Comparison of ENCODE assay signal across 21 cellular contexts in genomic region chr20:17811605-17811965, GRCh38.
DNase-seq lines count a peak whose midpoint lies in the region; ATAC-seq and TF ChIP-seq lines count a peak whose summit lies in the region.
"Had no signal": no experiment of that assay in that cellular context is flagged by ENCODE, and none has a peak within 500 bp of the region (broad histone marks: within the 10 kb centered on the region; RNA-seq: fewer than 3 reads in every experiment).

No MANE protein-coding gene starts in this region.

- H2AK5ac ChIP-seq in IMR-90 (ENCODE audit: low read depth, low read length), result peak overlapping the region; percentile 81; the same call in 1 of the 2 replicates

- H2BK5ac ChIP-seq in IMR-90 (ENCODE audit: low read depth, low read length, poor library complexity, severe bottlenecking), result no peak overlapping the region

- no peaks in the 10 kb centered on the region for H3K36me3 Mint-ChIP-seq in natural killer cell
- no peaks in the 10 kb centered on the region for H3K36me3 Mint-ChIP-seq in activated CD4-positive, alpha-beta T cell treated with anti-CD3 and anti-CD28 coated beads, Interleukin-2, amount 10 ng/mL, durations not matched to agents 24 days and 14 days (ENCODE audit: low read depth)
- H3K36me3 Mint-ChIP-seq: CD14-positive monocyte; CD8-positive, alpha-beta memory T cell had no signal

- H4K20me1 ChIP-seq in DOHH2 (ENCODE audit: control insufficient read depth, insufficient read depth, low read depth, low read length) (no peaks in the 10 kb centered on the region), IMR-90 (ENCODE audit: insufficient read depth, low read length) (no peaks in the 10 kb centered on the region)
- H4K20me1 ChIP-seq: BLaER1 treated with 17β-estradiol and CSF1 and Interleukin-3, amounts not matched to agents 10 nM and 100 nM had no signal

- H4K91ac ChIP-seq in IMR-90 (ENCODE audit: insufficient read depth, low read depth, low read length), result no peak overlapping the region; the same call in 1 of the 2 replicates

- H3K27ac Mint-ChIP-seq in natural killer cell, result no peak overlapping the region
- H3K27ac Mint-ChIP-seq in activated CD4-positive, alpha-beta T cell treated with anti-CD3 and anti-CD28 coated beads, Interleukin-2, amount 10 ng/mL, durations not matched to agents 24 days and 14 days, result no peak overlapping the region
- H3K27ac Mint-ChIP-seq: CD14-positive monocyte; CD4-positive, alpha-beta T cell; HFFc6 had no signal

- CTCF ChIA-PET in IMR-90 (lab: Yijun Ruan, JAX), result no interaction called here

- no peaks in the 10 kb centered on the region for H3K4me1 Mint-ChIP-seq in natural killer cell
- no peaks in the 10 kb centered on the region for H3K4me1 Mint-ChIP-seq in activated CD4-positive, alpha-beta T cell treated with anti-CD3 and anti-CD28 coated beads, Interleukin-2, amount 10 ng/mL, durations not matched to agents 24 days and 14 days
- H3K4me1 Mint-ChIP-seq: CD14-positive monocyte; CD8-positive, alpha-beta memory T cell had no signal

- no peak for TF ChIP-seq RAD21 in IMR-90 (IDR thresholded peaks at IDR 0.05; ENCODE audit: low read length)

- no peaks in the 10 kb centered on the region for H3K79me1 ChIP-seq in IMR-90 (ENCODE audit: low read depth in 1 of 2, low read length in 2 of 2)

- H3K27me3 Mint-ChIP-seq in natural killer cell (ENCODE audit: low read depth in 2 of 2), result peaks cover 0 to under 1% of the 10 kb centered on the region in 2 donors
- H3K27me3 Mint-ChIP-seq in activated CD4-positive, alpha-beta T cell treated with anti-CD3 and anti-CD28 coated beads, Interleukin-2, amount 10 ng/mL, durations not matched to agents 24 days and 14 days, result peaks cover 2% of the 10 kb centered on the region
- H3K27me3 Mint-ChIP-seq: CD4-positive, alpha-beta T cell; CD8-positive, alpha-beta memory T cell had no signal

- H3K9ac ChIP-seq in IMR-90 (ENCODE audit: low read depth, low read length), result no peak overlapping the region
- H3K9ac ChIP-seq: BLaER1 treated with 17β-estradiol and CSF1 and Interleukin-3, amounts not matched to agents 10 nM and 100 nM had no signal

- ATAC-seq in IMR-90 (ENCODE audit: low read depth), result no peak
- ATAC-seq in natural killer cell, result no peak
- ATAC-seq: A549 had no signal

- H3K9me3 ChIP-seq in DOHH2 (ENCODE audit: control insufficient read depth, insufficient read depth, low read length), result no peaks in the 10 kb centered on the region
- H3K9me3 ChIP-seq in IMR-90 (ENCODE audit: control insufficient read depth, insufficient read depth, low read length), result no peaks in the 10 kb centered on the region
- H3K9me3 ChIP-seq: A549; BE2C; BLaER1 treated with 17β-estradiol and CSF1 and Interleukin-3, amounts not matched to agents 10 nM and 100 nM; HAP-1 had no signal

- H2BK120ac ChIP-seq in IMR-90 (ENCODE audit: low read depth, low read length), result peak overlapping the region; percentile 10; the same call in 1 of the 2 replicates

- H3K14ac ChIP-seq in IMR-90 (replicated peaks; ENCODE audit: low read depth, low read length), result no peak overlapping the region

- H3K4me2 ChIP-seq in DOHH2 (ENCODE audit: low read length) (peak overlapping the region; percentile 65), IMR-90 (ENCODE audit: low read depth, low read length) (no peak overlapping the region)
- H3K4me2 ChIP-seq: A549; BLaER1 treated with 17β-estradiol and CSF1 and Interleukin-3, amounts not matched to agents 10 nM and 100 nM had no signal

- no peaks in the 10 kb centered on the region for H3K9me3 Mint-ChIP-seq in natural killer cell
- H3K9me3 Mint-ChIP-seq in activated CD4-positive, alpha-beta T cell treated with anti-CD3 and anti-CD28 coated beads, Interleukin-2, amount 10 ng/mL, durations not matched to agents 24 days and 14 days, result no peaks in the 10 kb centered on the region
- H3K9me3 Mint-ChIP-seq: CD14-positive monocyte; CD4-positive, alpha-beta T cell; CD8-positive, alpha-beta memory T cell; HFFc6 had no signal

- no peak overlapping the region for H3K23ac ChIP-seq in IMR-90 (ENCODE audit: low read depth, low read length)

- no TSS peak for BruUV-seq in IMR-90 (replicated peaks; lab: Mats Ljungman, UMichigan)

- H3K36me3 ChIP-seq in DOHH2 (ENCODE audit: control insufficient read depth, low read length) (no peaks in the 10 kb centered on the region), IMR-90 (ENCODE audit: control insufficient read depth, insufficient read depth, low read length) (no peaks in the 10 kb centered on the region)
- H3K36me3 ChIP-seq: BE2C; BLaER1 treated with 17β-estradiol and CSF1 and Interleukin-3, amounts not matched to agents 10 nM and 100 nM; HAP-1 had no signal

- no peaks in the 10 kb centered on the region for H3K79me2 ChIP-seq in DOHH2 (ENCODE audit: control insufficient read depth, low read length)

- no peak for DNase-seq in IMR-90
- peak; percentile 60 for DNase-seq in posterior vena cava (ENCODE audit: low spot score)
- no peak for DNase-seq in natural killer cell
- DNase-seq in SKM-1 treated with dmso at 0.1 percent for 144 hours (lab: John Stamatoyannopoulos, UW; ENCODE audit: unreplicated experiment), result no peak
- no peak for DNase-seq in activated CD4-positive, alpha-beta T cell treated with anti-CD3 and anti-CD28 coated beads, Interleukin-2, amount 10 ng/mL, durations not matched to agents 24 days and 14 days
- DNase-seq: 8988T; ACHN; AML-193; BE2C; CD4-positive, alpha-beta T cell; CD8-positive, alpha-beta memory T cell; DMS 273 treated with DMSO at 0.1 percent for 48 hours; DMS79; GF-D8; GOT3; HFFc6 had no signal

- H2BK20ac ChIP-seq in IMR-90 (ENCODE audit: low read depth, low read length), result peak overlapping the region; percentile 69; the same call in 1 of the 2 replicates

- WGBS in IMR-90 (ENCODE audit: extremely low coverage in 2 of 2, insufficient read length in 1 of 2), 2 experiments, result 100% methylated on average over 2 of the region's 4 CpGs; no CpG with 5 or more reads in 1 of the 2 experiments

- peaks cover 3% of the 10 kb centered on the region for H3F3A ChIP-seq in DOHH2 (ENCODE audit: control insufficient read depth, insufficient read depth)

- H2BK15ac ChIP-seq in IMR-90 (ENCODE audit: low read depth, low read length), result no peak overlapping the region

- H3K27me3 ChIP-seq in DOHH2 (ENCODE audit: control insufficient read depth, low read length) (no peaks in the 10 kb centered on the region), IMR-90 (ENCODE audit: control insufficient read depth, insufficient read depth, low read length) (no peaks in the 10 kb centered on the region)
- H3K27me3 ChIP-seq: BE2C; BLaER1 treated with 17β-estradiol and CSF1 and Interleukin-3, amounts not matched to agents 10 nM and 100 nM had no signal

- no peak overlapping the region for H3K4me3 Mint-ChIP-seq in natural killer cell
- H3K4me3 Mint-ChIP-seq in activated CD4-positive, alpha-beta T cell treated with anti-CD3 and anti-CD28 coated beads, Interleukin-2, amount 10 ng/mL, durations not matched to agents 24 days and 14 days, result no peak overlapping the region
- H3K4me3 Mint-ChIP-seq: CD14-positive monocyte; CD4-positive, alpha-beta T cell; CD8-positive, alpha-beta memory T cell; HFFc6 had no signal

- H4K8ac ChIP-seq in IMR-90 (ENCODE audit: low read depth in 2 of 2, low read length in 2 of 2), result no peak overlapping the region

- no peak overlapping the region for H2AK9ac ChIP-seq in IMR-90 (replicated peaks; ENCODE audit: low read depth, low read length, poor library complexity)

- intact Hi-C loops in IMR-90 (cut with micrococcal nuclease), result no loop called here
- intact Hi-C loops in posterior vena cava (cut with DNase I), result loop anchor here in 1 of 2 donors (1.0 kb wide), 1 partner anchor 20 kb away; no protein-coding TSS in a partner anchor
- intact Hi-C loops in natural killer cell (cut with micrococcal nuclease), result no loop called here
- intact Hi-C loops in activated CD4-positive, alpha-beta T cell treated with anti-CD3 and anti-CD28 coated beads, Interleukin-2, amount 10 ng/mL, durations not matched to agents 24 days and 14 days (cut with micrococcal nuclease), result no loop called here

- H3K18ac ChIP-seq in IMR-90 (ENCODE audit: low read depth, low read length), result no peak overlapping the region

- H3K9me1 ChIP-seq in IMR-90 (ENCODE audit: insufficient read depth, low read length), result peaks cover 15% of the 10 kb centered on the region

- dilution Hi-C loops in IMR-90 (cut with HindIII; ENCODE audit: low sequenced_read_pairs, unreplicated experiment), result no loop called here

- H3K4me3 ChIP-seq in DOHH2 (ENCODE audit: low read length), result peak overlapping the region; percentile 27
- no peak overlapping the region for H3K4me3 ChIP-seq in IMR-90 (ENCODE audit: insufficient read depth, low read depth, low read length)
- H3K4me3 ChIP-seq: A549; BLaER1 treated with 17β-estradiol and CSF1 and Interleukin-3, amounts not matched to agents 10 nM and 100 nM; HAP-1 had no signal

- H2AFZ ChIP-seq in IMR-90 (replicated peaks; ENCODE audit: low read length, poor library complexity), result no peak overlapping the region

- no peak overlapping the region for H3K4ac ChIP-seq in IMR-90 (ENCODE audit: low read depth, low read length)

- no peak overlapping the region for H3K56ac ChIP-seq in IMR-90 (ENCODE audit: extremely low read depth, insufficient read depth, low read length)

- in situ Hi-C loops in IMR-90 (cut with MboI; ENCODE audit: low sequenced_read_pairs), result no loop called here

- H3K4me1 ChIP-seq in DOHH2 (ENCODE audit: control insufficient read depth, low read length) (peaks cover 43% of the 10 kb centered on the region), IMR-90 (ENCODE audit: control insufficient read depth, insufficient read depth, low read length) (peaks cover 35% of the 10 kb centered on the region)
- H3K4me1 ChIP-seq: A549, BE2C, HAP-1 had no signal

- H3K27ac ChIP-seq in DOHH2 (ENCODE audit: low read depth, low read length), result peak overlapping the region; percentile 26; the same call in 1 of the 2 replicates
- H3K27ac ChIP-seq in IMR-90 (ENCODE audit: insufficient read depth, low read length), result no peak overlapping the region
- H3K27ac ChIP-seq: A549; BLaER1 treated with 17β-estradiol and CSF1 and Interleukin-3, amounts not matched to agents 10 nM and 100 nM had no signal

- no peaks in the 10 kb centered on the region for H3K9me2 ChIP-seq in DOHH2 (replicated peaks; ENCODE audit: control insufficient read depth, low read length)

- TF ChIP-seq CTCF in DOHH2 (IDR thresholded peaks at IDR 0.05; ENCODE audit: low read depth, low read length, poor library complexity, severe bottlenecking), result no peak
- no peak for TF ChIP-seq CTCF in IMR-90 (conservative IDR thresholded peaks at IDR 0.05; ENCODE audit: low read depth, low read length)
- TF ChIP-seq CTCF in natural killer cell (IDR thresholded peaks at IDR 0.05), result no peak

- TF ChIP-seq POLR2A in IMR-90 (IDR thresholded peaks at IDR 0.05; ENCODE audit: low read depth, low read length), result no peak

- no peak overlapping the region for H4K5ac ChIP-seq in IMR-90 (ENCODE audit: low read depth, low read length)

- POLR2A ChIA-PET in IMR-90 (lab: Charles Lee; ENCODE audit: unreplicated experiment), result no interaction called here

TF ChIP-seq in IMR-90, 13 proteins besides CTCF, POLR2A, EP300 and RAD21 (continues in another document):
- TF ChIP-seq NFE2L2 (IDR thresholded peaks at IDR 0.05; ENCODE audit: low read depth, low read length) (no peak), SMC3 (IDR thresholded peaks at IDR 0.05; ENCODE audit: low read depth, low read length) (no peak), BHLHE40 (IDR thresholded peaks at IDR 0.05; ENCODE audit: low read depth, low read length) (no peak), FOS (IDR thresholded peaks at IDR 0.05; ENCODE audit: low read depth, low read length) (no peak), CHD1 (IDR thresholded peaks at IDR 0.05; ENCODE audit: low read depth, low read length) (no peak)
